Comparison of ENCODE assay signal across 7 cellular contexts in the genomic region with DNA sequence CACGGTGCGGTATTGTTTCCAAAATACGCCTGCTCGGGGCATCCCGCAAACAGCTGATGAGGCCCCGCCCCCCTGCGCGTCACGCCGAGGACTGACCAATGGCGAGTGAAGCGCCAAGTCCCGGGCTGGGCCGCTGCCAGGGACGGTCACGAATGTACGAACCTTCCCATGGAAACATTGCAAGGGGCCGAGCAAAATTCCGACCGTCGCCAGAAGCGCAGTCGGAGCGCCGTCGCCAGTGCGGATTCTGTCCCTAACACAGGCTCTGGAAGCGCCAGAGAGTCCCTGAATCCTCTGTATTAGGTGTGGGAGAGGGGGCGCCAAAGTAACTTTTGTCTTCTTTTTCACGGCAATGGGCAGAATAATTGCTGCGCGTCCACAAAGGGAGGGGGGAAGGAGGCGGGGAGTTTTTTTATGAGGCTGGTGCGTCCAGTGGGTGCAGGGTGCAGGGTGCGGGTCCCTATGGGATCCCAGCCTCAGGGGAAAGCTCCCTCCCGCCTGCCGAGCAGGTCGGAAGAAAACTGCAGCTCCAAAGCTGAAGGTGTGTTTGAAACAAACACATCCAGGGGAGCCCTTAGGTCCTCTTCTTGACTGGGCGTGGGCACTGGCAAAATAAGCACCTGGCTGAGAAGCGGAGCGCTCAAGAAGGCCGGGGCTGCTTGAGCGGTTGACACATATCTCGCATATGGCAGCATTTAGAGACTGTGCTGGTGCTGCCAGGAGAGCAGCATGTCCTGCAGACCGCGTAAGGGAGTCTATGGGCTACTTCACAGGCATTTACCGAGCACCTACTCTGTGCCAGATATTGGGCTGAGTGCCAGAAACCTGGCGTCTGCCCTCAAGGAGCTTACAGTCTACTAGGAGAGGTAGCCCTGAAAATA. TPM values are rescaled to one million over a fixed set of nuclear protein-coding genes. Genes with fewer than 3 reads are reported as not detected.
DNase-seq lines count a peak whose midpoint lies in the region; ATAC-seq, FAIRE-seq and TF ChIP-seq lines count a peak whose summit lies in the region.

Gene BMF (minus strand): TSS at position 25 of the 881 bp plus-strand sequence. CDS start 2,793 bp downstream, outside the sequence.

- H3K4me1 ChIP-seq in astrocyte (ENCODE audit: insufficient read depth, low read length) (peaks cover 32% of the 10 kb centered on the region), hepatocyte (ENCODE audit: insufficient read depth) (peaks cover 37% of the 10 kb centered on the region)

- H3K27ac Mint-ChIP-seq in astrocyte (ENCODE audit: unreplicated experiment) = peak within 1 kb of the TSS; percentile 72

- DNase-seq in NCI-H187 treated with DMSO at 0.1 percent for 48 hours (lab: John Stamatoyannopoulos, UW) = peak; percentile 48
- DNase-seq in T-helper 2 cell = peak; percentile 86 to 98 (median 95)
- DNase-seq in astrocyte (ENCODE audit: low read depth) = peak; percentile 99
- peak; percentile 100 for DNase-seq in hepatocyte (ENCODE audit: low spot score)
- peak; percentile 94 for DNase-seq in renal cortical epithelial cell (ENCODE audit: low read depth)

- no peaks in the 10 kb centered on the region for H3K9me3 ChIP-seq in astrocyte (ENCODE audit: insufficient read depth, low read depth, low read length)
- H3K9me3 ChIP-seq in hepatocyte (ENCODE audit: low read depth) = no peaks in the 10 kb centered on the region

- H3K79me2 ChIP-seq in astrocyte (ENCODE audit: insufficient read depth, low read length) (no peaks in the 10 kb centered on the region), hepatocyte (peaks cover 23% of the 10 kb centered on the region)

- H3K4me3 Mint-ChIP-seq in astrocyte (ENCODE audit: unreplicated experiment) = peak within 1 kb of the TSS; percentile 95

- H3K27ac ChIP-seq in astrocyte (ENCODE audit: low read depth, low read length) (peak within 1 kb of the TSS; percentile 60), hepatocyte (peak within 1 kb of the TSS; percentile 92)

- 8% methylated on average over 37 of the region's 48 CpGs for WGBS in hepatocyte (ENCODE audit: low lambda C conversion rate, missing lambda C conversion rate)

- TF ChIP-seq CTCF in astrocyte (IDR thresholded peaks at IDR 0.05; ENCODE audit: insufficient read depth, low read depth, low read length) = peak; percentile 24
- TF ChIP-seq CTCF in hepatocyte (IDR thresholded peaks at IDR 0.05; ENCODE audit: poor library complexity) = peak; percentile 43

- H3K9ac ChIP-seq in astrocyte (ENCODE audit: low read length) = peak within 1 kb of the TSS; percentile 84

- H3K27me3 Mint-ChIP-seq in astrocyte (ENCODE audit: low read depth, unreplicated experiment) = peaks cover 20% of the 10 kb centered on the region

- H3K4me3 ChIP-seq in astrocyte (ENCODE audit: insufficient read depth, low read depth, low read length) (peak within 1 kb of the TSS; percentile 75), hepatocyte (peak within 1 kb of the TSS; percentile 58)

- peak; percentile 54 for TF ChIP-seq POLR2A in GM15510 (IDR thresholded peaks at IDR 0.05; ENCODE audit: borderline replicate concordance, extremely low read depth, insufficient read length)

- peaks cover 2% of the 10 kb centered on the region for H3K9me3 Mint-ChIP-seq in astrocyte (ENCODE audit: unreplicated experiment)

- H2AFZ ChIP-seq in astrocyte (ENCODE audit: low read depth, low read length) (peak within 1 kb of the TSS; percentile 87), hepatocyte (peak within 1 kb of the TSS; percentile 17)

- no peak for FAIRE-seq in astrocyte (lab: Jason Lieb, UNC)

- H3K27me3 ChIP-seq in astrocyte (ENCODE audit: insufficient read depth, low read length) (peaks cover 13% of the 10 kb centered on the region), hepatocyte (no peaks in the 10 kb centered on the region)

- ATAC-seq in HG02943 (IDR thresholded peaks at IDR 0.05; ENCODE audit: low read depth, unreplicated experiment) = peak; percentile 45

- peaks cover 3% of the 10 kb centered on the region for H3K36me3 Mint-ChIP-seq in astrocyte (ENCODE audit: low read depth, unreplicated experiment)

- no peaks in the 10 kb centered on the region for H3K9me2 ChIP-seq in hepatocyte (replicated peaks; ENCODE audit: insufficient read depth)

- H3K36me3 ChIP-seq in astrocyte (ENCODE audit: insufficient read depth, low read length) (no peaks in the 10 kb centered on the region), hepatocyte (replicated peaks; ENCODE audit: insufficient read depth, low read depth) (no peaks in the 10 kb centered on the region)

- H3K4me1 Mint-ChIP-seq in astrocyte (ENCODE audit: low read depth, unreplicated experiment) = peaks cover 30% of the 10 kb centered on the region

- H3K4me2 ChIP-seq in astrocyte (ENCODE audit: low read length) = peak within 1 kb of the TSS; percentile 97
- peak within 1 kb of the TSS; percentile 77 for H3K4me2 ChIP-seq in hepatocyte

- H4K20me1 ChIP-seq in astrocyte (ENCODE audit: insufficient read depth, low read length) (no peaks in the 10 kb centered on the region), hepatocyte (ENCODE audit: insufficient read depth, poor library complexity, severe bottlenecking) (no peaks in the 10 kb centered on the region)

RNA-seq across cellular contexts. Expression of gene BMF, which starts in this region (rescaled TPM):
- total RNA-seq in astrocyte (31.0 and 31.8 TPM in 2 replicates), hepatocyte (33.9 and 41.8 TPM in 2 replicates), renal cortical epithelial cell (10.8 and 27.2 TPM in 2 replicates)
- polyA plus RNA-seq in hepatocyte = 13.8 and 15.9 TPM in 2 replicates

Comparison
In these comparisons a context has a peak if more than half of its experiments do, and no peak if none do; other contexts are left out.
1. Peak in every context shown above with its lines: DNase-seq, ATAC-seq, H3K4me3 ChIP-seq and H3K27ac ChIP-seq.
2. DNase-seq: peak in every context shown above with its lines; median percentile 100 in hepatocyte; 99 in astrocyte; 95 in T-helper 2 cell; 94 in renal cortical epithelial cell; 48 in NCI-H187 treated with DMSO at 0.1 percent for 48 hours.